ENCODE assay signal across 8 cellular contexts in genomic region chr1:167617100-167617949, GRCh38. TPM values are rescaled to one million over a fixed set of nuclear protein-coding genes. Genes with fewer than 3 reads are reported as not detected.
DNase-seq lines count a peak whose midpoint lies in the region; ATAC-seq, FAIRE-seq and TF ChIP-seq lines count a peak whose summit lies in the region.

No MANE protein-coding gene starts in this region.

- CTCF ChIA-PET in RWPE1 (lab: Yijun Ruan, JAX), result interaction anchor here (1.9 to 2.3 kb wide), 2 partner anchors 17 to 71 kb away, joined by 7 to 11 read pairs; no protein-coding TSS in a partner anchor
- CTCF ChIA-PET in endothelial cell of umbilical vein (lab: Charles Lee), result interaction anchor here (0.9 kb wide), 1 partner anchor 61 kb away, joined by 3 read pairs; no protein-coding TSS in a partner anchor

- peaks cover 10% of the 10 kb centered on the region for H3K36me3 Mint-ChIP-seq in nephron progenitor cell (ENCODE audit: low read depth)

- FAIRE-seq in endothelial cell of umbilical vein (lab: Jason Lieb, UNC), result peak; percentile 15

- H3K4me2 ChIP-seq in endothelial cell of umbilical vein (ENCODE audit: insufficient read depth, low read length), result no peak overlapping the region

- H3K9me1 ChIP-seq in endothelial cell of umbilical vein (replicated peaks; ENCODE audit: control insufficient read depth, extremely low read depth, insufficient read depth, low read length), result no peaks in the 10 kb centered on the region

- dilution Hi-C loops in endothelial cell of umbilical vein (cut with MboI; ENCODE audit: extremely low pct_ligation_motif_present, low sequenced_read_pairs), result no loop called here

- no peaks in the 10 kb centered on the region for H3K36me3 ChIP-seq in endothelial cell of umbilical vein (ENCODE audit: control insufficient read depth in 2 of 2, extremely low read depth in 1 of 2, insufficient read depth in 2 of 2, low read length in 2 of 2)

- no peaks in the 10 kb centered on the region for H3K4me1 ChIP-seq in endothelial cell of umbilical vein (ENCODE audit: control insufficient read depth, extremely low read depth, insufficient read depth, low read length)

- TF ChIP-seq CTCF in RWPE1 (conservative IDR thresholded peaks at IDR 0.05; ENCODE audit: low read depth) (no peak), endothelial cell of umbilical vein (IDR thresholded peaks at IDR 0.05; ENCODE audit: extremely low read depth in 1 of 2, insufficient read depth in 1 of 2, low read depth in 1 of 2, low read length in 2 of 2) (no peak), nephron progenitor cell (IDR thresholded peaks at IDR 0.05) (no peak)

- POLR2A ChIA-PET in RWPE1 (lab: Yijun Ruan, JAX; ENCODE audit: low non-redundant PET), result no interaction called here
- POLR2A ChIA-PET in endothelial cell of umbilical vein (lab: Charles Lee), result no interaction called here

- peaks cover 41% of the 10 kb centered on the region for H3K4me1 Mint-ChIP-seq in nephron progenitor cell

- no peak overlapping the region for H3K27ac ChIP-seq in RWPE1
- no peak overlapping the region for H3K27ac ChIP-seq in endothelial cell of umbilical vein (ENCODE audit: insufficient read depth, low read depth, low read length)

- H3K9ac ChIP-seq in endothelial cell of umbilical vein (replicated peaks; ENCODE audit: extremely low read depth, insufficient read depth, low read length), result no peak overlapping the region

- TF ChIP-seq POLR2A in GM18526 (IDR thresholded peaks at IDR 0.05; ENCODE audit: extremely low read depth, insufficient read length) (peak; percentile 16), endothelial cell of umbilical vein (IDR thresholded peaks at IDR 0.05; ENCODE audit: low read depth, low read length) (no peak)

- H4K20me1 ChIP-seq in endothelial cell of umbilical vein (replicated peaks; ENCODE audit: control insufficient read depth, extremely low read depth, insufficient read depth, low read length), result no peaks in the 10 kb centered on the region

- H3K9me3 Mint-ChIP-seq in nephron progenitor cell, result peaks cover 24% of the 10 kb centered on the region

- no peaks in the 10 kb centered on the region for H3K79me2 ChIP-seq in endothelial cell of umbilical vein (ENCODE audit: control insufficient read depth, insufficient read depth, low read length)

- H2AFZ ChIP-seq in endothelial cell of umbilical vein (ENCODE audit: low read depth, low read length), result no peak overlapping the region

- H3K27me3 ChIP-seq in endothelial cell of umbilical vein (ENCODE audit: control insufficient read depth in 2 of 2, insufficient read depth in 2 of 2, low read length in 2 of 2), result no peaks in the 10 kb centered on the region

- no peak overlapping the region for H3K4me3 ChIP-seq in endothelial cell of umbilical vein (replicated peaks in 1 of 3; ENCODE audit: insufficient read depth in 1 of 3, low read depth in 1 of 3, low read length in 3 of 3)

- ATAC-seq in HG02852 (IDR thresholded peaks at IDR 0.05; ENCODE audit: unreplicated experiment), result peak; percentile 59

- BruUV-seq in endothelial cell of umbilical vein (replicated peaks; lab: Mats Ljungman, UMichigan), result no TSS peak

- H3K27me3 Mint-ChIP-seq in nephron progenitor cell (ENCODE audit: low read depth, poor library complexity), result peaks cover 4% of the 10 kb centered on the region

- no peak overlapping the region for H3K4me3 Mint-ChIP-seq in nephron progenitor cell

- no peaks in the 10 kb centered on the region for H3K9me3 ChIP-seq in endothelial cell of umbilical vein (replicated peaks; ENCODE audit: control insufficient read depth, insufficient read depth, low read length)

- DNase-seq in RWPE1 (ENCODE audit: low spot score) (peak; percentile 57), endothelial cell of umbilical vein (ENCODE audit: low read depth, low spot score) (peak; percentile 34), nephron progenitor cell (peak; percentile 29), NCI-H2107 (lab: John Stamatoyannopoulos, UW) (no peak), superior temporal gyrus (ENCODE audit: extremely low spot score) (no peak)
- no peak for DNase-seq in stimulated activated CD4-positive, alpha-beta T cell treated with anti-CD3 and anti-CD28 coated beads, Interleukin-2, amount 100 ng/mL, for 24 hours

- H3K27ac Mint-ChIP-seq in nephron progenitor cell, result peak overlapping the region; percentile 86

- intact Hi-C loops in endothelial cell of umbilical vein (cut with micrococcal nuclease), result loop anchor here (5.0 kb wide), 1 partner anchor 40 kb away; no protein-coding TSS in a partner anchor

TF ChIP-seq in endothelial cell of umbilical vein, 7 proteins besides CTCF, POLR2A, EP300 and RAD21:
- no peak for TF ChIP-seq MAX (IDR thresholded peaks at IDR 0.05; ENCODE audit: insufficient read depth, insufficient read length)
- no peak for TF ChIP-seq EZH2 (IDR thresholded peaks at IDR 0.05; ENCODE audit: borderline replicate concordance, low read depth, low read length, severe bottlenecking)
- no peak for TF ChIP-seq GATA2 (IDR thresholded peaks at IDR 0.05; ENCODE audit: insufficient read depth, insufficient read length, low read depth, low read length)
- no peak for TF ChIP-seq JUN (IDR thresholded peaks at IDR 0.05; ENCODE audit: borderline replicate concordance, insufficient read depth, insufficient read length, low read depth)
- no peak for TF ChIP-seq MYC (IDR thresholded peaks at IDR 0.05; ENCODE audit: low read depth, low read length)
- no peak for TF ChIP-seq POLR2AphosphoS5 (IDR thresholded peaks at IDR 0.05; ENCODE audit: insufficient read depth, low read depth, low read length)
- TF ChIP-seq FOS (IDR thresholded peaks at IDR 0.05; ENCODE audit: borderline replicate concordance, insufficient read depth, low read length), result no peak

RNA-seq across cellular contexts. Expression of gene RCSD1, which starts 12.7 kb away (rescaled TPM):
- total RNA-seq in endothelial cell of umbilical vein, result 0.28 and 1.00 TPM in 2 replicates
- polyA plus RNA-seq in endothelial cell of umbilical vein, result 0.08 and 0.13 TPM in 2 replicates
- polyA plus RNA-seq in endothelial cell of umbilical vein (2011; cell fraction: cytosol; rRNA removed), result 0.09 and 0.13 TPM in 2 replicates
- polyA plus RNA-seq in endothelial cell of umbilical vein (2011; cell fraction: nucleus; rRNA removed), result 0.08 TPM in 1 of 2 replicates, not detected in the other
- 0.07 and 0.08 TPM in 2 replicates for polyA plus RNA-seq in endothelial cell of umbilical vein (2012)
- 0.91 and 1.3 TPM in 2 replicates for polyA minus RNA-seq in endothelial cell of umbilical vein
- not detected for polyA minus RNA-seq in endothelial cell of umbilical vein (2011; cell fraction: cytosol; rRNA and poly(A)+ RNA removed)
- polyA minus RNA-seq in endothelial cell of umbilical vein (2011; cell fraction: nucleus; rRNA and poly(A)+ RNA removed), result 0.14 TPM in 1 of 2 replicates, not detected in the other

Comparison
In these comparisons a context has a peak if more than half of its experiments do, and no peak if none do; other contexts are left out.
1. DNase-seq: peak in RWPE1 (single experiment), endothelial cell of umbilical vein (single experiment) and nephron progenitor cell (single experiment); none in NCI-H2107 (single experiment), stimulated activated CD4-positive, alpha-beta T cell treated with anti-CD3 and anti-CD28 coated beads, Interleukin-2, amount 100 ng/mL, for 24 hours (0 of 2) and superior temporal gyrus (single experiment).